ENCODE assay signal across 8 cellular contexts in genomic region chr2:20065885-20066602, GRCh38. TPM values are rescaled to one million over a fixed set of nuclear protein-coding genes. Genes with fewer than 3 reads are reported as not detected.
A peak's percentile ranks its signal among the peaks of the same experiment; 100 is the strongest.
DNase-seq lines count a peak whose midpoint lies in the region; ATAC-seq, FAIRE-seq and TF ChIP-seq lines count a peak whose summit lies in the region.

No MANE protein-coding gene starts in this region.

- no peak for TF ChIP-seq CTCF in A673 (conservative IDR thresholded peaks at IDR 0.05; ENCODE audit: low read depth, low read length)
- TF ChIP-seq CTCF in esophagus squamous epithelium (IDR thresholded peaks at IDR 0.05), result no peak

- WGBS in esophagus squamous epithelium, 2 donors, result 31% methylated on average over 5 to 6 of the region's 6 CpGs

- POLR2A ChIA-PET in A673 (lab: Charles Lee; ENCODE audit: low non-redundant PET), result no interaction called here

- intact Hi-C loops in A673 (cut with micrococcal nuclease; ENCODE audit: unreplicated experiment) (no loop called here), esophagus squamous epithelium (cut with DNase I) (no loop called here)

- H3K9me3 ChIP-seq in A673 (ENCODE audit: low read depth, low read length, poor library complexity, severe bottlenecking), result no peaks in the 10 kb centered on the region
- H3K9me3 ChIP-seq in esophagus squamous epithelium, result no peaks in the 10 kb centered on the region

- H3K36me3 ChIP-seq in A673 (ENCODE audit: insufficient read depth, low read length, poor library complexity, severe bottlenecking) (no peaks in the 10 kb centered on the region), esophagus squamous epithelium (no peaks in the 10 kb centered on the region)

- H3K27me3 ChIP-seq in A673 (replicated peaks; ENCODE audit: insufficient read depth, low read depth, low read length, poor library complexity), result no peaks in the 10 kb centered on the region
- no peaks in the 10 kb centered on the region for H3K27me3 ChIP-seq in esophagus squamous epithelium

- peak; percentile 72 for DNase-seq in A673 (ENCODE audit: low spot score)
- DNase-seq in HS-27A (ENCODE audit: low read depth), result peak; percentile 95
- peak; percentile 91 for DNase-seq in RCC 7860 (ENCODE audit: low spot score)
- no peak for DNase-seq in esophagus squamous epithelium (lab: John Stamatoyannopoulos, UW)
- peak; percentile 22 for DNase-seq in putamen (ENCODE audit: low spot score)
- DNase-seq in effector CD8-positive, alpha-beta T cell (lab: John Stamatoyannopoulos, UW), result no peak

- H3K4me1 ChIP-seq in A673 (ENCODE audit: insufficient read depth, low read length, poor library complexity, severe bottlenecking) (peaks cover 15% of the 10 kb centered on the region), esophagus squamous epithelium (peaks cover 18 to 63% (median 21%) of the 10 kb centered on the region in 3 donors)

- H3K27ac ChIP-seq in A673 (ENCODE audit: low read depth, low read length, poor library complexity, severe bottlenecking), result no peak overlapping the region
- peak overlapping the region; percentile 48 to 68 (median 51) for H3K27ac ChIP-seq in esophagus squamous epithelium

- ATAC-seq in GM18505 (IDR thresholded peaks at IDR 0.05; ENCODE audit: unreplicated experiment) (no peak), GM21619 (IDR thresholded peaks at IDR 0.05; ENCODE audit: unreplicated experiment) (no peak)

- no TSS peak for BruUV-seq in A673 (replicated peaks; lab: Mats Ljungman, UMichigan)

- CTCF ChIA-PET in A673 (lab: Charles Lee), result no interaction called here

- no peak overlapping the region for H3K4me3 ChIP-seq in A673 (ENCODE audit: low read depth, low read length, poor library complexity, severe bottlenecking)
- H3K4me3 ChIP-seq in esophagus squamous epithelium, result no peak overlapping the region

- TF ChIP-seq POLR2A in esophagus squamous epithelium (IDR thresholded peaks at IDR 0.05) (no peak), GM18505 (IDR thresholded peaks at IDR 0.05; ENCODE audit: borderline replicate concordance, extremely low read depth, insufficient read depth, insufficient read length) (no peak)

- FAIRE-seq in RCC 7860 (lab: Jason Lieb, UNC), result peak; percentile 74

RNA-seq across cellular contexts. Expression of gene LAPTM4A, which starts 14.6 kb away (rescaled TPM):
- 149 and 158 TPM in 2 replicates for total RNA-seq in A673 (2021)
- 100 to 1,000 TPM in 2 of 4 donors, 10 to 100 TPM in 2; 71.0 to 144 (median 98.2) TPM for total RNA-seq in esophagus squamous epithelium

RNA-seq across cellular contexts. Expression of gene MATN3, which starts 53.6 kb away (rescaled TPM):
- 2.7 and 2.8 TPM in 2 replicates for total RNA-seq in A673 (2021)
- 1 to 10 TPM in 1 of 4 donors, under 1 TPM in 2, not detected in 1; 0.45 to 1.3 (median 0.92) TPM for total RNA-seq in esophagus squamous epithelium

Comparison
In these comparisons a context has a peak if more than half of its experiments do, and no peak if none do; other contexts are left out.
1. DNase-seq: peak in A673 (single experiment), HS-27A (single experiment), RCC 7860 (single experiment) and putamen (single experiment); none in esophagus squamous epithelium (single experiment) and effector CD8-positive, alpha-beta T cell (single experiment).